Comparison of ENCODE assay signal across 8 cellular contexts in the genomic region with DNA sequence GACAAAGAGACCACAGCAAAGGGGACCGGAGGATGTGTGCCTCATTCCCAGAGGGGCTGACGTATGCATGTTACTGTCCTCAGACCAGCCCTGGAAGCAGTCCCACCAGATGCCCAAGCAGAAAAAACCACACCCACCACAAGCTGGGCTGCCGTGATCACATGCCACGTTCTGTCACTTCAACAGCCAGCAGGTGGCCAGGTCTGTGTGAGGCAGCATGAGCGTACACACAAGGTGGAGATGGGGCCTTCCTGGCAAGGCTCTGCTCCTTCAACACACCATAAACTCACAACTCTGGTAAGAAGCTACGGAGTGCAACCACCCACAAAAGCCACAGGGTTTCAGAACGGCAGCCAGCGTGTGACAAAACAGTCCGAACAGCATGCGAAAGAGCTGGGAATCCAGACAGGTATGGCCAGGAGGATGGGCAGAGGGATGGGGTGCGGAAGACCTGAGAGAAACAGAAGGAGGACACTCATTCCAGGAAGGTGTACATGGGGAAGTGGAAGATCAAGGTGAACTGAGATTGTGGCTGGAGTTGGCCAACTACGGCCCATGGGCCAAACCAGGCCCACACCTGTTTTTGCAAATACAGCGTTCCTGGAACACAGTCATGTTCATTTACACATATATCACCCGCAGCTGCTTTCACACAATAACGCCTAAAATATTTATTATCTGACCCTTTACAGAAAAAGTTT. TPM values are rescaled to one million over a fixed set of nuclear protein-coding genes. Genes with fewer than 3 reads are reported as not detected.
DNase-seq lines count a peak whose midpoint lies in the region; ATAC-seq and TF ChIP-seq lines count a peak whose summit lies in the region.

No MANE protein-coding gene starts in this region.

- peak overlapping the region; percentile 1 to 67 (median 7) for H3K27ac Mint-ChIP-seq in IgD-negative memory B cell

- peaks cover 14% of the 10 kb centered on the region for H3K36me3 Mint-ChIP-seq in IgD-negative memory B cell

- peaks cover 26 to 27% (median 27%) of the 10 kb centered on the region in 3 donors for H3K4me1 Mint-ChIP-seq in IgD-negative memory B cell

- CTCF ChIA-PET in HEK293T (lab: Yijun Ruan, JAX), result no interaction called here

- peak; percentile 4 for DNase-seq in activated CD8-positive, alpha-beta memory T cell treated with anti-CD3 and anti-CD28 coated beads, Interleukin-2, amount 50 U/mL, for 24 hours (ENCODE audit: extremely low read depth)
- DNase-seq in islet precursor cell (peak; percentile 62), dermis blood vessel endothelial cell (no peak), HEK293T (ENCODE audit: extremely low spot score) (no peak)

- ATAC-seq in GM21526 (IDR thresholded peaks at IDR 0.05; ENCODE audit: low FRiP score, unreplicated experiment) (peak; percentile 85), GM19324 (IDR thresholded peaks at IDR 0.05; ENCODE audit: low FRiP score, unreplicated experiment) (no peak)

- H3K27me3 Mint-ChIP-seq in IgD-negative memory B cell, result no peaks in the 10 kb centered on the region

- peak overlapping the region in 1 of 4 donors; percentile 67 for H3K4me3 Mint-ChIP-seq in IgD-negative memory B cell

- peak overlapping the region; percentile 17; the same call in 1 of the 2 replicates for H3K4me3 ChIP-seq in GM08714 (ENCODE audit: low read length)

- POLR2A ChIA-PET in HEK293T (lab: Yijun Ruan, JAX), result no interaction called here

- H3K9me3 Mint-ChIP-seq in IgD-negative memory B cell, result no peaks in the 10 kb centered on the region

TF ChIP-seq in HEK293T, 16 proteins besides CTCF, POLR2A, EP300 and RAD21:
- no peak for TF ChIP-seq SP1 (IDR thresholded peaks at IDR 0.05)
- TF ChIP-seq, protein P1, sequence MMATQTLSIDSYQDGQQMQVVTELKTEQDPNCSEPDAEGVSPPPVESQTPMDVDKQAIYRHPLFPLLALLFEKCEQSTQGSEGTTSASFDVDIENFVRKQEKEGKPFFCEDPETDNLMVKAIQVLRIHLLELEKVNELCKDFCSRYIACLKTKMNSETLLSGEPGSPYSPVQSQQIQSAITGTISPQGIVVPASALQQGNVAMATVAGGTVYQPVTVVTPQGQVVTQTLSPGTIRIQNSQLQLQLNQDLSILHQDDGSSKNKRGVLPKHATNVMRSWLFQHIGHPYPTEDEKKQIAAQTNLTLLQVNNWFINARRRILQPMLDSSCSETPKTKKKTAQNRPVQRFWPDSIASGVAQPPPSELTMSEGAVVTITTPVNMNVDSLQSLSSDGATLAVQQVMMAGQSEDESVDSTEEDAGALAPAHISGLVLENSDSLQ (IDR thresholded peaks at IDR 0.05), result no peak
- no peak for TF ChIP-seq ZNF384 (IDR thresholded peaks at IDR 0.05)
- TF ChIP-seq FOXM1 (IDR thresholded peaks at IDR 0.05; ENCODE audit: borderline replicate concordance), result no peak
- no peak for TF ChIP-seq CTBP1 (IDR thresholded peaks at IDR 0.05; ENCODE audit: borderline replicate concordance)
- TF ChIP-seq NFRKB (IDR thresholded peaks at IDR 0.05), result no peak
- no peak for TF ChIP-seq FOXA1 (IDR thresholded peaks at IDR 0.05)
- no peak for TF ChIP-seq LEF1 (IDR thresholded peaks at IDR 0.05; ENCODE audit: borderline replicate concordance)
- TF ChIP-seq ELF4 (IDR thresholded peaks at IDR 0.05), result no peak
- no peak for TF ChIP-seq BHLHE40 (IDR thresholded peaks at IDR 0.05; ENCODE audit: borderline replicate concordance)
- no peak for TF ChIP-seq ARNT (IDR thresholded peaks at IDR 0.05)
- TF ChIP-seq SUZ12 (IDR thresholded peaks at IDR 0.05), result no peak
- no peak for TF ChIP-seq FOXK2 (IDR thresholded peaks at IDR 0.05)
- no peak for TF ChIP-seq HDGF (IDR thresholded peaks at IDR 0.05; ENCODE audit: borderline replicate concordance)

RNA-seq across cellular contexts. Expression of a gene that starts 27.9 kb away (rescaled TPM):
- 52.2 TPM for polyA plus RNA-seq in IgD-negative memory B cell
- total RNA-seq in dermis blood vessel endothelial cell, result 120 and 138 TPM in 2 replicates

RNA-seq across cellular contexts. Expression of a gene that starts 46.2 kb away (rescaled TPM):
- not detected for polyA plus RNA-seq in IgD-negative memory B cell
- total RNA-seq in dermis blood vessel endothelial cell, result not detected in 2 replicates

RNA-seq across cellular contexts. Expression of a gene that starts 56.1 kb away (rescaled TPM):
- polyA plus RNA-seq in IgD-negative memory B cell, result 12.3 TPM
- total RNA-seq in dermis blood vessel endothelial cell, result 28.2 and 32.0 TPM in 2 replicates

RNA-seq across cellular contexts. Expression of a gene that starts 56.3 kb away (rescaled TPM):
- polyA plus RNA-seq in IgD-negative memory B cell, result not detected
- total RNA-seq in dermis blood vessel endothelial cell, result under 0.01 TPM in 1 of 2 replicates, not detected in the other

Comparison
In these comparisons a context has a peak if more than half of its experiments do, and no peak if none do; other contexts are left out.
1. DNase-seq: peak in activated CD8-positive, alpha-beta memory T cell treated with anti-CD3 and anti-CD28 coated beads, Interleukin-2, amount 50 U/mL, for 24 hours (single experiment) and islet precursor cell (single experiment); none in dermis blood vessel endothelial cell (single experiment) and HEK293T (single experiment).